Comparison of ENCODE assay signal across 1 cellular context in genomic region chr15:70763120-70763949, GRCh38.
A peak's percentile ranks its signal among the peaks of the same experiment; 100 is the strongest.
TF ChIP-seq lines count a peak whose summit lies in the region.

Gene UACA, minus strand, starts transcription at chr15:70763558. Its CDS starts 151 bp downstream, at chr15:70763407.

TF ChIP-seq in HepG2, 621 proteins besides CTCF, POLR2A, EP300 and RAD21 (continued from another document and continues in another):
- TF ChIP-seq ZNF552 (CRISPR knock-in tag; IDR thresholded peaks at IDR 0.05; ENCODE audit: borderline replicate concordance) (no peak), YEATS2 (CRISPR knock-in tag; IDR thresholded peaks at IDR 0.05; ENCODE audit: borderline replicate concordance) (peak; percentile 48; the same call in 1 of the 2 replicates), SOX13 (IDR thresholded peaks at IDR 0.05) (no peak), SOX13 (CRISPR knock-in tag; conservative IDR thresholded peaks at IDR 0.05 in 1 of 2, IDR thresholded peaks at IDR 0.05 in 1 of 2) (peak in 1 of 2 experiments; percentile 11; a peak in 1 of 4 replicates), GABPB1 (CRISPR knock-in tag; IDR thresholded peaks at IDR 0.05) (peak; percentile 94), HIVEP1 (CRISPR knock-in tag; IDR thresholded peaks at IDR 0.05) (peak; percentile 31; the same call in 1 of the 2 replicates), EEA1 (CRISPR knock-in tag; IDR thresholded peaks at IDR 0.05; ENCODE audit: borderline replicate concordance) (no peak), HDAC6 (IDR thresholded peaks at IDR 0.05; ENCODE audit: low read depth, low read length) (no peak), ZNF496 (CRISPR knock-in tag; IDR thresholded peaks at IDR 0.05; ENCODE audit: insufficient replicate concordance) (no peak), UBTF (CRISPR knock-in tag; IDR thresholded peaks at IDR 0.05) (peak; percentile 73; the same call in 1 of the 2 replicates), ISL2 (CRISPR knock-in tag; IDR thresholded peaks at IDR 0.05) (peak; percentile 48; the same call in 1 of the 2 replicates), ZNF777 (CRISPR knock-in tag; IDR thresholded peaks at IDR 0.05) (peak; percentile 95), TFDP1 (CRISPR knock-in tag; IDR thresholded peaks at IDR 0.05; ENCODE audit: borderline replicate concordance) (peak; percentile 73; the same call in 1 of the 2 replicates), HNRNPL (IDR thresholded peaks at IDR 0.05; ENCODE audit: low read depth, low read length) (peak; percentile 70), GTF3A (CRISPR knock-in tag; conservative IDR thresholded peaks at IDR 0.05) (no peak), ZNF350 (CRISPR knock-in tag; IDR thresholded peaks at IDR 0.05; ENCODE audit: borderline replicate concordance, low read depth) (peak; percentile 62; the same call in 1 of the 2 replicates), DNMT1 (CRISPR knock-in tag; IDR thresholded peaks at IDR 0.05) (no peak), SIN3B (IDR thresholded peaks at IDR 0.05; ENCODE audit: low read length) (peak; percentile 27; the same call in 1 of the 2 replicates), ZNF713 (CRISPR knock-in tag; IDR thresholded peaks at IDR 0.05) (0 out of 2 replicates have a peak, but pooled peaks have one; percentile 58), ZNF510 (CRISPR knock-in tag; IDR thresholded peaks at IDR 0.05; ENCODE audit: low read depth) (no peak), ZNF263 (CRISPR knock-in tag; IDR thresholded peaks at IDR 0.05) (peak; percentile 88), PHF20 (CRISPR knock-in tag; IDR thresholded peaks at IDR 0.05) (peak; percentile 58), GATAD1 (CRISPR knock-in tag; IDR thresholded peaks at IDR 0.05) (peak; percentile 69; the same call in 1 of the 2 replicates), RXRB (CRISPR knock-in tag; IDR thresholded peaks at IDR 0.05; ENCODE audit: borderline replicate concordance) (peak; percentile 34; the same call in 1 of the 2 replicates), TMF1 (CRISPR knock-in tag; IDR thresholded peaks at IDR 0.05; ENCODE audit: low read depth) (peak; percentile 83; the same call in 1 of the 2 replicates), CSRNP1 (CRISPR knock-in tag; IDR thresholded peaks at IDR 0.05) (peak; percentile 47; the same call in 1 of the 2 replicates), ZBTB20 (CRISPR knock-in tag; IDR thresholded peaks at IDR 0.05; ENCODE audit: borderline replicate concordance, low read depth) (0 out of 2 replicates have a peak, but pooled peaks have one; percentile 25), ZNF501 (CRISPR knock-in tag; IDR thresholded peaks at IDR 0.05) (peak; percentile 50; the same call in 1 of the 2 replicates)
- TF ChIP-seq, protein P1, sequence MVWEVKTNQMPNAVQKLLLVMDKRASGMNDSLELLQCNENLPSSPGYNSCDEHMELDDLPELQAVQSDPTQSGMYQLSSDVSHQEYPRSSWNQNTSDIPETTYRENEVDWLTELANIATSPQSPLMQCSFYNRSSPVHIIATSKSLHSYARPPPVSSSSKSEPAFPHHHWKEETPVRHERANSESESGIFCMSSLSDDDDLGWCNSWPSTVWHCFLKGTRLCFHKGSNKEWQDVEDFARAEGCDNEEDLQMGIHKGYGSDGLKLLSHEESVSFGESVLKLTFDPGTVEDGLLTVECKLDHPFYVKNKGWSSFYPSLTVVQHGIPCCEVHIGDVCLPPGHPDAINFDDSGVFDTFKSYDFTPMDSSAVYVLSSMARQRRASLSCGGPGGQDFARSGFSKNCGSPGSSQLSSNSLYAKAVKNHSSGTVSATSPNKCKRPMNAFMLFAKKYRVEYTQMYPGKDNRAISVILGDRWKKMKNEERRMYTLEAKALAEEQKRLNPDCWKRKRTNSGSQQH (CRISPR knock-in tag; IDR thresholded peaks at IDR 0.05; ENCODE audit: low read depth) = 0 out of 2 replicates have a peak, but pooled peaks have one; percentile 22
- TF ChIP-seq, protein P2, sequence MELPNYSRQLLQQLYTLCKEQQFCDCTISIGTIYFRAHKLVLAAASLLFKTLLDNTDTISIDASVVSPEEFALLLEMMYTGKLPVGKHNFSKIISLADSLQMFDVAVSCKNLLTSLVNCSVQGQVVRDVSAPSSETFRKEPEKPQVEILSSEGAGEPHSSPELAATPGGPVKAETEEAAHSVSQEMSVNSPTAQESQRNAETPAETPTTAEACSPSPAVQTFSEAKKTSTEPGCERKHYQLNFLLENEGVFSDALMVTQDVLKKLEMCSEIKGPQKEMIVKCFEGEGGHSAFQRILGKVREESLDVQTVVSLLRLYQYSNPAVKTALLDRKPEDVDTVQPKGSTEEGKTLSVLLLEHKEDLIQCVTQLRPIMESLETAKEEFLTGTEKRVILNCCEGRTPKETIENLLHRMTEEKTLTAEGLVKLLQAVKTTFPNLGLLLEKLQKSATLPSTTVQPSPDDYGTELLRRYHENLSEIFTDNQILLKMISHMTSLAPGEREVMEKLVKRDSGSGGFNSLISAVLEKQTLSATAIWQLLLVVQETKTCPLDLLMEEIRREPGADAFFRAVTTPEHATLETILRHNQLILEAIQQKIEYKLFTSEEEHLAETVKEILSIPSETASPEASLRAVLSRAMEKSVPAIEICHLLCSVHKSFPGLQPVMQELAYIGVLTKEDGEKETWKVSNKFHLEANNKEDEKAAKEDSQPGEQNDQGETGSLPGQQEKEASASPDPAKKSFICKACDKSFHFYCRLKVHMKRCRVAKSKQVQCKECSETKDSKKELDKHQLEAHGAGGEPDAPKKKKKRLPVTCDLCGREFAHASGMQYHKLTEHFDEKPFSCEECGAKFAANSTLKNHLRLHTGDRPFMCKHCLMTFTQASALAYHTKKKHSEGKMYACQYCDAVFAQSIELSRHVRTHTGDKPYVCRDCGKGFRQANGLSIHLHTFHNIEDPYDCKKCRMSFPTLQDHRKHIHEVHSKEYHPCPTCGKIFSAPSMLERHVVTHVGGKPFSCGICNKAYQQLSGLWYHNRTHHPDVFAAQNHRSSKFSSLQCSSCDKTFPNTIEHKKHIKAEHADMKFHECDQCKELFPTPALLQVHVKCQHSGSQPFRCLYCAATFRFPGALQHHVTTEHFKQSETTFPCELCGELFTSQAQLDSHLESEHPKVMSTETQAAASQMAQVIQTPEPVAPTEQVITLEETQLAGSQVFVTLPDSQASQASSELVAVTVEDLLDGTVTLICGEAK (IDR thresholded peaks at IDR 0.05) = no peak
- TF ChIP-seq, protein P2 (CRISPR knock-in tag; IDR thresholded peaks at IDR 0.05) = peak; percentile 69
- TF ChIP-seq, protein P3, sequence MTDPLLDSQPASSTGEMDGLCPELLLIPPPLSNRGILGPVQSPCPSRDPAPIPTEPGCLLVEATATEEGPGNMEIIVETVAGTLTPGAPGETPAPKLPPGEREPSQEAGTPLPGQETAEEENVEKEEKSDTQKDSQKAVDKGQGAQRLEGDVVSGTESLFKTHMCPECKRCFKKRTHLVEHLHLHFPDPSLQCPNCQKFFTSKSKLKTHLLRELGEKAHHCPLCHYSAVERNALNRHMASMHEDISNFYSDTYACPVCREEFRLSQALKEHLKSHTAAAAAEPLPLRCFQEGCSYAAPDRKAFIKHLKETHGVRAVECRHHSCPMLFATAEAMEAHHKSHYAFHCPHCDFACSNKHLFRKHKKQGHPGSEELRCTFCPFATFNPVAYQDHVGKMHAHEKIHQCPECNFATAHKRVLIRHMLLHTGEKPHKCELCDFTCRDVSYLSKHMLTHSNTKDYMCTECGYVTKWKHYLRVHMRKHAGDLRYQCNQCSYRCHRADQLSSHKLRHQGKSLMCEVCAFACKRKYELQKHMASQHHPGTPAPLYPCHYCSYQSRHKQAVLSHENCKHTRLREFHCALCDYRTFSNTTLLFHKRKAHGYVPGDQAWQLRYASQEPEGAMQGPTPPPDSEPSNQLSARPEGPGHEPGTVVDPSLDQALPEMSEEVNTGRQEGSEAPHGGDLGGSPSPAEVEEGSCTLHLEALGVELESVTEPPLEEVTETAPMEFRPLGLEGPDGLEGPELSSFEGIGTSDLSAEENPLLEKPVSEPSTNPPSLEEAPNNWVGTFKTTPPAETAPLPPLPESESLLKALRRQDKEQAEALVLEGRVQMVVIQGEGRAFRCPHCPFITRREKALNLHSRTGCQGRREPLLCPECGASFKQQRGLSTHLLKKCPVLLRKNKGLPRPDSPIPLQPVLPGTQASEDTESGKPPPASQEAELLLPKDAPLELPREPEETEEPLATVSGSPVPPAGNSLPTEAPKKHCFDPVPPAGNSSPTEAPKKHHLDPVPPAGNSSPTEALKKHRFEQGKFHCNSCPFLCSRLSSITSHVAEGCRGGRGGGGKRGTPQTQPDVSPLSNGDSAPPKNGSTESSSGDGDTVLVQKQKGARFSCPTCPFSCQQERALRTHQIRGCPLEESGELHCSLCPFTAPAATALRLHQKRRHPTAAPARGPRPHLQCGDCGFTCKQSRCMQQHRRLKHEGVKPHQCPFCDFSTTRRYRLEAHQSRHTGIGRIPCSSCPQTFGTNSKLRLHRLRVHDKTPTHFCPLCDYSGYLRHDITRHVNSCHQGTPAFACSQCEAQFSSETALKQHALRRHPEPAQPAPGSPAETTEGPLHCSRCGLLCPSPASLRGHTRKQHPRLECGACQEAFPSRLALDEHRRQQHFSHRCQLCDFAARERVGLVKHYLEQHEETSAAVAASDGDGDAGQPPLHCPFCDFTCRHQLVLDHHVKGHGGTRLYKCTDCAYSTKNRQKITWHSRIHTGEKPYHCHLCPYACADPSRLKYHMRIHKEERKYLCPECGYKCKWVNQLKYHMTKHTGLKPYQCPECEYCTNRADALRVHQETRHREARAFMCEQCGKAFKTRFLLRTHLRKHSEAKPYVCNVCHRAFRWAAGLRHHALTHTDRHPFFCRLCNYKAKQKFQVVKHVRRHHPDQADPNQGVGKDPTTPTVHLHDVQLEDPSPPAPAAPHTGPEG (CRISPR knock-in tag; IDR thresholded peaks at IDR 0.05) = no peak; the same call in 1 of the 2 replicates
